In the genomic region with DNA sequence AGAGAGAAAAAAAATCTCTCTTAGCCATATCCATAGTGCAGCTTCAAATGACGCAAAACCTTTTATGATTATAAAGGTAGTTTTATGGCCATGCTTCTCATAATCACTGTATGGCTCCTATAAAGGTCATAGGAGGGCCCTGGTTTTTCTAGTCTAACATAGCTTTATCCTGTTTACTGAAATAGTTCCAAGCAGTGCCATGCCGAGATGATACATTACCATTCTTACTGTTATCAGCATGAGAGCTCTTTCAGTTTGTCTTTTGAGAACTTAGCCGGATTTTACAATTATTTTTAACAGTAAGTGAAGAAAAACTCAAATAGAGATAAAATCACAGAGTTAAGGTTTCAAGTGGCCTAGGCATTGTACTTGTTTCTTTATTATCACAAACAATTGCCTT, we compare ENCODE assay signal across 1 cellular context.
TF ChIP-seq lines count a peak whose summit lies in the region.

No MANE protein-coding gene starts in this region.

TF ChIP-seq in GM12878, 131 proteins besides CTCF, POLR2A, EP300 and RAD21 (continued from another document):
- TF ChIP-seq MTA2 (IDR thresholded peaks at IDR 0.05; ENCODE audit: low read depth) (no peak), HCFC1 (IDR thresholded peaks at IDR 0.05; ENCODE audit: low read length) (no peak), CEBPB (IDR thresholded peaks at IDR 0.05; ENCODE audit: borderline replicate concordance in 1 of 2, low read depth in 2 of 2, low read length in 2 of 2) (no peak), SUZ12 (IDR thresholded peaks at IDR 0.05; ENCODE audit: unreplicated experiment) (no peak), SIN3A (IDR thresholded peaks at IDR 0.05; ENCODE audit: low read depth, low read length) (no peak), SREBF2 (IDR thresholded peaks at IDR 0.05; ENCODE audit: low read length) (no peak), CREB1 (IDR thresholded peaks at IDR 0.05; ENCODE audit: low read depth) (no peak), POLR2AphosphoS5 (IDR thresholded peaks at IDR 0.05; ENCODE audit: low read length) (no peak), RELA (IDR thresholded peaks at IDR 0.05; ENCODE audit: borderline replicate concordance, partially characterized antibody) (no peak), ETV6 (conservative IDR thresholded peaks at IDR 0.05 in 1 of 2, IDR thresholded peaks at IDR 0.05 in 1 of 2; ENCODE audit: borderline replicate concordance in 1 of 2, low read depth in 1 of 2) (no peak), DPF2 (IDR thresholded peaks at IDR 0.05) (no peak), SRF (IDR thresholded peaks at IDR 0.05; ENCODE audit: low read depth in 2 of 2, low read length in 2 of 2) (no peak), RFX5 (IDR thresholded peaks at IDR 0.05; ENCODE audit: low read depth, low read length) (no peak)
- TF ChIP-seq, protein P1, sequence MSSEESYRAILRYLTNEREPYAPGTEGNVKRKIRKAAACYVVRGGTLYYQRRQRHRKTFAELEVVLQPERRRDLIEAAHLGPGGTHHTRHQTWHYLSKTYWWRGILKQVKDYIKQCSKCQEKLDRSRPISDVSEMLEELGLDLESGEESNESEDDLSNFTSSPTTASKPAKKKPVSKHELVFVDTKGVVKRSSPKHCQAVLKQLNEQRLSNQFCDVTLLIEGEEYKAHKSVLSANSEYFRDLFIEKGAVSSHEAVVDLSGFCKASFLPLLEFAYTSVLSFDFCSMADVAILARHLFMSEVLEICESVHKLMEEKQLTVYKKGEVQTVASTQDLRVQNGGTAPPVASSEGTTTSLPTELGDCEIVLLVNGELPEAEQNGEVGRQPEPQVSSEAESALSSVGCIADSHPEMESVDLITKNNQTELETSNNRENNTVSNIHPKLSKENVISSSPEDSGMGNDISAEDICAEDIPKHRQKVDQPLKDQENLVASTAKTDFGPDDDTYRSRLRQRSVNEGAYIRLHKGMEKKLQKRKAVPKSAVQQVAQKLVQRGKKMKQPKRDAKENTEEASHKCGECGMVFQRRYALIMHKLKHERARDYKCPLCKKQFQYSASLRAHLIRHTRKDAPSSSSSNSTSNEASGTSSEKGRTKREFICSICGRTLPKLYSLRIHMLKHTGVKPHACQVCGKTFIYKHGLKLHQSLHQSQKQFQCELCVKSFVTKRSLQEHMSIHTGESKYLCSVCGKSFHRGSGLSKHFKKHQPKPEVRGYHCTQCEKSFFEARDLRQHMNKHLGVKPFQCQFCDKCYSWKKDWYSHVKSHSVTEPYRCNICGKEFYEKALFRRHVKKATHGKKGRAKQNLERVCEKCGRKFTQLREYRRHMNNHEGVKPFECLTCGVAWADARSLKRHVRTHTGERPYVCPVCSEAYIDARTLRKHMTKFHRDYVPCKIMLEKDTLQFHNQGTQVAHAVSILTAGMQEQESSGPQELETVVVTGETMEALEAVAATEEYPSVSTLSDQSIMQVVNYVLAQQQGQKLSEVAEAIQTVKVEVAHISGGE (CRISPR knock-in tag; IDR thresholded peaks at IDR 0.05) = no peak
- TF ChIP-seq, protein P2, sequence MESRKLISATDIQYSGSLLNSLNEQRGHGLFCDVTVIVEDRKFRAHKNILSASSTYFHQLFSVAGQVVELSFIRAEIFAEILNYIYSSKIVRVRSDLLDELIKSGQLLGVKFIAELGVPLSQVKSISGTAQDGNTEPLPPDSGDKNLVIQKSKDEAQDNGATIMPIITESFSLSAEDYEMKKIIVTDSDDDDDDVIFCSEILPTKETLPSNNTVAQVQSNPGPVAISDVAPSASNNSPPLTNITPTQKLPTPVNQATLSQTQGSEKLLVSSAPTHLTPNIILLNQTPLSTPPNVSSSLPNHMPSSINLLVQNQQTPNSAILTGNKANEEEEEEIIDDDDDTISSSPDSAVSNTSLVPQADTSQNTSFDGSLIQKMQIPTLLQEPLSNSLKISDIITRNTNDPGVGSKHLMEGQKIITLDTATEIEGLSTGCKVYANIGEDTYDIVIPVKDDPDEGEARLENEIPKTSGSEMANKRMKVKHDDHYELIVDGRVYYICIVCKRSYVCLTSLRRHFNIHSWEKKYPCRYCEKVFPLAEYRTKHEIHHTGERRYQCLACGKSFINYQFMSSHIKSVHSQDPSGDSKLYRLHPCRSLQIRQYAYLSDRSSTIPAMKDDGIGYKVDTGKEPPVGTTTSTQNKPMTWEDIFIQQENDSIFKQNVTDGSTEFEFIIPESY (IDR thresholded peaks at IDR 0.05) = no peak
TF ChIP-seq in GM12878: peak in this region for 0.
